Comparison of ENCODE assay signal across 1 cellular context in the genomic region with DNA sequence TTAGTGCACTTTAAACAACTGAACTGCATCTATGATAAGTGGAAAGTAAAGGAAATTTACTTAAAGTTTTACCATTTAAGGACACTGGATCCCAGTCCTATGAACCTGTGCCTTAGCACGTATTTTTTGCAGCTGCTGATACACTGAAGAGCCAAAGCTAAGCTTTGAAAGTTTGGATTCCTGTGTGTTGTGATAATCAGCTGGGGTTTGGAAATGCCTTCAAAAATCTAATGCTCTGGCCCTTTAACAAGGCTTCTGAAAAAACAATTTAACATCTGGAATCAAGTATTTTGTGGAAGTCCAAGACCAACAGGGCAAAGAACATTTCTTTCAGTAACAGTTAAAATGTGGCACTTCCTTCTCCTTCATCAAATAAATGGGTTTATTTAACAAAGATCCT.
TF ChIP-seq lines count a peak whose summit lies in the region.

No MANE protein-coding gene starts in this region.

TF ChIP-seq in H1, 55 proteins besides CTCF, POLR2A, EP300 and RAD21 (continued from another document):
- no peak for TF ChIP-seq EZH2 (IDR thresholded peaks at IDR 0.05; ENCODE audit: low read depth, low read length, severe bottlenecking)
- no peak for TF ChIP-seq GABPA (IDR thresholded peaks at IDR 0.05; ENCODE audit: borderline replicate concordance, insufficient read depth, low read length)
- no peak for TF ChIP-seq RXRA (IDR thresholded peaks at IDR 0.05; ENCODE audit: insufficient read depth, low read depth, low read length)
- TF ChIP-seq BCL11A (IDR thresholded peaks at IDR 0.05; ENCODE audit: low read depth in 2 of 2, low read length in 2 of 2): no peak
- no peak for TF ChIP-seq ATF3 (IDR thresholded peaks at IDR 0.05; ENCODE audit: insufficient read depth, low read depth, low read length)
- no peak for TF ChIP-seq SP4 (IDR thresholded peaks at IDR 0.05; ENCODE audit: low read length)
- no peak for TF ChIP-seq FOSL1 (IDR thresholded peaks at IDR 0.05; ENCODE audit: insufficient read depth, low read depth, low read length)
- TF ChIP-seq KDM5A (IDR thresholded peaks at IDR 0.05; ENCODE audit: low read length): no peak
- no peak for TF ChIP-seq SIX5 (IDR thresholded peaks at IDR 0.05; ENCODE audit: low read depth, low read length)
- no peak for TF ChIP-seq GTF2F1 (IDR thresholded peaks at IDR 0.05; ENCODE audit: borderline replicate concordance, low read depth, low read length)
- TF ChIP-seq PHF8 (conservative IDR thresholded peaks at IDR 0.05; ENCODE audit: low read depth, low read length): no peak
- TF ChIP-seq, protein P1, sequence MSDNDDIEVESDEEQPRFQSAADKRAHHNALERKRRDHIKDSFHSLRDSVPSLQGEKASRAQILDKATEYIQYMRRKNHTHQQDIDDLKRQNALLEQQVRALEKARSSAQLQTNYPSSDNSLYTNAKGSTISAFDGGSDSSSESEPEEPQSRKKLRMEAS (IDR thresholded peaks at IDR 0.05): no peak
- TF ChIP-seq TAF7 (optimal IDR thresholded peaks at IDR 0.05; ENCODE audit: borderline replicate concordance, low read depth, low read length): no peak
- no peak for TF ChIP-seq SUZ12 (IDR thresholded peaks at IDR 0.05; ENCODE audit: low read length)
- no peak for TF ChIP-seq TCF12 (IDR thresholded peaks at IDR 0.05; ENCODE audit: low read depth, low read length)
- no peak for TF ChIP-seq JUND (IDR thresholded peaks at IDR 0.05; ENCODE audit: low read length)
